1 cellular context compared by ENCODE assay signal in the genomic region with DNA sequence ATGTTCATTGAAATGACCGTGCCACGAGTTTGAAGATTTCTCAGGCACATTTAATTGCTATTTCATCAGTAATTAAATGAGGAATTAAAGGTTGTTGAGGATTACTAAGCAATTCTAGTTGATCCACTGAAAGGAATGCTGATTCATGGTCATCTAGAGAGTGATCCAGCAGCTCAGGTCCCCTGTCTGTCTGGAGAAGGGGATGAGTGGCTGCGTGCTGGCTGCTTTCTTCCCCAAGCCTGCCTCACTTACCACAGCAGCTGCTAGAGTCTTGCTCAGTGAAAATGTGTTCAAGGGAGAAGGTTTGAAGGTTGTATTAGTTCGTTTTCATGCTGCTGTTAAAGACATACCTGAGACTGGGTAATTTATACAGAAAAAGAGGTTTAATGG.
TF ChIP-seq lines count a peak whose summit lies in the region.

No MANE protein-coding gene starts in this region.

TF ChIP-seq in K562, 482 proteins besides CTCF, POLR2A, EP300 and RAD21 (continued from another document):
- TF ChIP-seq ZNF780A (CRISPR knock-in tag; IDR thresholded peaks at IDR 0.05) (no peak), SAP30 (IDR thresholded peaks at IDR 0.05; ENCODE audit: borderline replicate concordance, insufficient read depth, low read depth, low read length, poor library complexity, severe bottlenecking) (no peak), ZNF239 (CRISPR knock-in tag; IDR thresholded peaks at IDR 0.05) (no peak), FOSL1 (tag; conservative IDR thresholded peaks at IDR 0.05) (no peak), SRF (CRISPR knock-in tag; IDR thresholded peaks at IDR 0.05) (no peak), NFXL1 (CRISPR knock-in tag; IDR thresholded peaks at IDR 0.05) (no peak), PHTF2 (CRISPR knock-in tag; IDR thresholded peaks at IDR 0.05) (no peak), DACH1 (IDR thresholded peaks at IDR 0.05; ENCODE audit: partially characterized antibody) (no peak), BCL6 (CRISPR knock-in tag; IDR thresholded peaks at IDR 0.05) (no peak), TRIM28 (IDR thresholded peaks at IDR 0.05) (no peak)
- TF ChIP-seq, protein P1, sequence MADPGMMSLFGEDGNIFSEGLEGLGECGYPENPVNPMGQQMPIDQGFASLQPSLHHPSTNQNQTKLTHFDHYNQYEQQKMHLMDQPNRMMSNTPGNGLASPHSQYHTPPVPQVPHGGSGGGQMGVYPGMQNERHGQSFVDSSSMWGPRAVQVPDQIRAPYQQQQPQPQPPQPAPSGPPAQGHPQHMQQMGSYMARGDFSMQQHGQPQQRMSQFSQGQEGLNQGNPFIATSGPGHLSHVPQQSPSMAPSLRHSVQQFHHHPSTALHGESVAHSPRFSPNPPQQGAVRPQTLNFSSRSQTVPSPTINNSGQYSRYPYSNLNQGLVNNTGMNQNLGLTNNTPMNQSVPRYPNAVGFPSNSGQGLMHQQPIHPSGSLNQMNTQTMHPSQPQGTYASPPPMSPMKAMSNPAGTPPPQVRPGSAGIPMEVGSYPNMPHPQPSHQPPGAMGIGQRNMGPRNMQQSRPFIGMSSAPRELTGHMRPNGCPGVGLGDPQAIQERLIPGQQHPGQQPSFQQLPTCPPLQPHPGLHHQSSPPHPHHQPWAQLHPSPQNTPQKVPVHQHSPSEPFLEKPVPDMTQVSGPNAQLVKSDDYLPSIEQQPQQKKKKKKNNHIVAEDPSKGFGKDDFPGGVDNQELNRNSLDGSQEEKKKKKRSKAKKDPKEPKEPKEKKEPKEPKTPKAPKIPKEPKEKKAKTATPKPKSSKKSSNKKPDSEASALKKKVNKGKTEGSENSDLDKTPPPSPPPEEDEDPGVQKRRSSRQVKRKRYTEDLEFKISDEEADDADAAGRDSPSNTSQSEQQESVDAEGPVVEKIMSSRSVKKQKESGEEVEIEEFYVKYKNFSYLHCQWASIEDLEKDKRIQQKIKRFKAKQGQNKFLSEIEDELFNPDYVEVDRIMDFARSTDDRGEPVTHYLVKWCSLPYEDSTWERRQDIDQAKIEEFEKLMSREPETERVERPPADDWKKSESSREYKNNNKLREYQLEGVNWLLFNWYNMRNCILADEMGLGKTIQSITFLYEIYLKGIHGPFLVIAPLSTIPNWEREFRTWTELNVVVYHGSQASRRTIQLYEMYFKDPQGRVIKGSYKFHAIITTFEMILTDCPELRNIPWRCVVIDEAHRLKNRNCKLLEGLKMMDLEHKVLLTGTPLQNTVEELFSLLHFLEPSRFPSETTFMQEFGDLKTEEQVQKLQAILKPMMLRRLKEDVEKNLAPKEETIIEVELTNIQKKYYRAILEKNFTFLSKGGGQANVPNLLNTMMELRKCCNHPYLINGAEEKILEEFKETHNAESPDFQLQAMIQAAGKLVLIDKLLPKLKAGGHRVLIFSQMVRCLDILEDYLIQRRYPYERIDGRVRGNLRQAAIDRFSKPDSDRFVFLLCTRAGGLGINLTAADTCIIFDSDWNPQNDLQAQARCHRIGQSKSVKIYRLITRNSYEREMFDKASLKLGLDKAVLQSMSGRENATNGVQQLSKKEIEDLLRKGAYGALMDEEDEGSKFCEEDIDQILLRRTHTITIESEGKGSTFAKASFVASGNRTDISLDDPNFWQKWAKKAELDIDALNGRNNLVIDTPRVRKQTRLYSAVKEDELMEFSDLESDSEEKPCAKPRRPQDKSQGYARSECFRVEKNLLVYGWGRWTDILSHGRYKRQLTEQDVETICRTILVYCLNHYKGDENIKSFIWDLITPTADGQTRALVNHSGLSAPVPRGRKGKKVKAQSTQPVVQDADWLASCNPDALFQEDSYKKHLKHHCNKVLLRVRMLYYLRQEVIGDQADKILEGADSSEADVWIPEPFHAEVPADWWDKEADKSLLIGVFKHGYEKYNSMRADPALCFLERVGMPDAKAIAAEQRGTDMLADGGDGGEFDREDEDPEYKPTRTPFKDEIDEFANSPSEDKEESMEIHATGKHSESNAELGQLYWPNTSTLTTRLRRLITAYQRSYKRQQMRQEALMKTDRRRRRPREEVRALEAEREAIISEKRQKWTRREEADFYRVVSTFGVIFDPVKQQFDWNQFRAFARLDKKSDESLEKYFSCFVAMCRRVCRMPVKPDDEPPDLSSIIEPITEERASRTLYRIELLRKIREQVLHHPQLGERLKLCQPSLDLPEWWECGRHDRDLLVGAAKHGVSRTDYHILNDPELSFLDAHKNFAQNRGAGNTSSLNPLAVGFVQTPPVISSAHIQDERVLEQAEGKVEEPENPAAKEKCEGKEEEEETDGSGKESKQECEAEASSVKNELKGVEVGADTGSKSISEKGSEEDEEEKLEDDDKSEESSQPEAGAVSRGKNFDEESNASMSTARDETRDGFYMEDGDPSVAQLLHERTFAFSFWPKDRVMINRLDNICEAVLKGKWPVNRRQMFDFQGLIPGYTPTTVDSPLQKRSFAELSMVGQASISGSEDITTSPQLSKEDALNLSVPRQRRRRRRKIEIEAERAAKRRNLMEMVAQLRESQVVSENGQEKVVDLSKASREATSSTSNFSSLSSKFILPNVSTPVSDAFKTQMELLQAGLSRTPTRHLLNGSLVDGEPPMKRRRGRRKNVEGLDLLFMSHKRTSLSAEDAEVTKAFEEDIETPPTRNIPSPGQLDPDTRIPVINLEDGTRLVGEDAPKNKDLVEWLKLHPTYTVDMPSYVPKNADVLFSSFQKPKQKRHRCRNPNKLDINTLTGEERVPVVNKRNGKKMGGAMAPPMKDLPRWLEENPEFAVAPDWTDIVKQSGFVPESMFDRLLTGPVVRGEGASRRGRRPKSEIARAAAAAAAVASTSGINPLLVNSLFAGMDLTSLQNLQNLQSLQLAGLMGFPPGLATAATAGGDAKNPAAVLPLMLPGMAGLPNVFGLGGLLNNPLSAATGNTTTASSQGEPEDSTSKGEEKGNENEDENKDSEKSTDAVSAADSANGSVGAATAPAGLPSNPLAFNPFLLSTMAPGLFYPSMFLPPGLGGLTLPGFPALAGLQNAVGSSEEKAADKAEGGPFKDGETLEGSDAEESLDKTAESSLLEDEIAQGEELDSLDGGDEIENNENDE (IDR thresholded peaks at IDR 0.05; ENCODE audit: low read depth, low read length) = no peak
- TF ChIP-seq, protein P2, sequence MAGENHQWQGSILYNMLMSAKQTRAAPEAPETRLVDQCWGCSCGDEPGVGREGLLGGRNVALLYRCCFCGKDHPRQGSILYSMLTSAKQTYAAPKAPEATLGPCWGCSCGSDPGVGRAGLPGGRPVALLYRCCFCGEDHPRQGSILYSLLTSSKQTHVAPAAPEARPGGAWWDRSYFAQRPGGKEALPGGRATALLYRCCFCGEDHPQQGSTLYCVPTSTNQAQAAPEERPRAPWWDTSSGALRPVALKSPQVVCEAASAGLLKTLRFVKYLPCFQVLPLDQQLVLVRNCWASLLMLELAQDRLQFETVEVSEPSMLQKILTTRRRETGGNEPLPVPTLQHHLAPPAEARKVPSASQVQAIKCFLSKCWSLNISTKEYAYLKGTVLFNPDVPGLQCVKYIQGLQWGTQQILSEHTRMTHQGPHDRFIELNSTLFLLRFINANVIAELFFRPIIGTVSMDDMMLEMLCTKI (IDR thresholded peaks at IDR 0.05; ENCODE audit: partially characterized antibody) = no peak
